In the genomic region with DNA sequence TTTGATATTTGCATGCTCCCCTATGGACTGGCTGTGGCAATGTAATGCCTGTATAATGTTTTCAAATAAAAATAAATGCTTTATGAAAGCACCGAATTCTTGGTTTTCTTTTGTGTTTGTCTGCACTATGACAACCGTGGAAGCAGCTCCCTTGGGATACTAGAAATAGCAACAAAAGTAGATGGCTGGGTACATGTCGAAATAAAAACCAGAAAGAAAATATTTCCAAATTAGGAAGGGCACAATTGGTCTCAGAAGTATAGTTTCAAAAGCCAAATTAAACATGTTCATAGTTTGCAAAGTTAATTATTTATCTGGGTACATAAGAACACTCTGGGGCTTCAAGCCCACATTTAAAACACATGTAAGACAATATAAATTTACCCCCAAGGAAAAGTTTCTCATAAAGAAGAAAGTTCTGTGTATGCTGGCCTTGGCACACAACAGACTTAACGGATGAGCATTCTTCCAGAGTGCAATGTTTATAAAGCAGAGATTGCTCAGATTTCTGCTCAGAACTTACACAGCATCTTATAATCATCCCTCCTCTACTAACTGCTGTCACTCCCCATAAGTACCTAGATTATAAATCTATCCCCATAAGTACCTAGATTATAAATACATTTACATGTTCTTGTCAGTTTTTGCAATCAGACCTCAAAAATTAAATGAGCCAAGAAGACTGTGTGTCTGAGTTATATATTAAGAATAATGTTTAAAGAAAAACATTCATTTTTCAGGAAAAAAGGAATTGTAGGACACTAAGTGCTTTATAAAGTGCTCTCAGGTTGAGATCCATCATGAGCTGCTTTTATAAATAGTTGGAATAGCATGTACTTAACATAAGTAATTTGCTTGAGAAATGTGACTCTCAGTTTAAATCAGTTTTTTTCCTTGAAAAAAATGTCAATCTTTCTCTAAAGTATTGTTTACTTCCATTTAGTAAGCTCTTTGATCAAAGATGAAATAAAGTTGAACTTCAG, we compare ENCODE assay signal across 13 cellular contexts.
DNase-seq lines count a peak whose midpoint lies in the region; ATAC-seq and TF ChIP-seq lines count a peak whose summit lies in the region.
"Had no signal": no experiment of that assay in that cellular context is flagged by ENCODE, and none has a peak within 500 bp of the region (broad histone marks: within the 10 kb centered on the region; RNA-seq: fewer than 3 reads in every experiment).

No MANE protein-coding gene starts in this region.

- peak overlapping the region in 3 of 4 donors; percentile 46 to 82 (median 63) for H3K27ac ChIP-seq in tibial nerve

- TF ChIP-seq CTCF in mesothelial cell of epicardium (IDR thresholded peaks at IDR 0.05; ENCODE audit: unreplicated experiment) = no peak
- no peak for TF ChIP-seq CTCF in tibial nerve (IDR thresholded peaks at IDR 0.05)

- no peaks in the 10 kb centered on the region for H3K27me3 ChIP-seq in tibial nerve

- peak overlapping the region; percentile 80 for H3K27ac Mint-ChIP-seq in mesothelial cell of epicardium
- H3K27ac Mint-ChIP-seq: activated T-helper 17 cell treated with anti-CD3 and anti-CD28 coated beads, Interleukin-2, amount 50 U/mL, for 72 hours; memory B cell; progenitor cell of endocrine pancreas had no signal

- H3K9me3 ChIP-seq in tibial nerve = no peaks in the 10 kb centered on the region

- no peak for TF ChIP-seq POLR2A in tibial nerve (IDR thresholded peaks at IDR 0.05)

- peaks cover 0 to 48% (median 5%) of the 10 kb centered on the region in 4 donors for H3K4me1 ChIP-seq in tibial nerve

- H3K4me3 ChIP-seq in tibial nerve = no peak overlapping the region

- H3K36me3 ChIP-seq in tibial nerve = peaks cover 0 to 7% (median 0%) of the 10 kb centered on the region in 3 donors

- TF ChIP-seq EP300 in tibial nerve (IDR thresholded peaks at IDR 0.05) = peak; percentile 62 to 84

- no peaks in the 10 kb centered on the region for H3K36me3 Mint-ChIP-seq in mesothelial cell of epicardium
- H3K36me3 Mint-ChIP-seq: memory B cell had no signal

- H3K27me3 Mint-ChIP-seq in mesothelial cell of epicardium (ENCODE audit: low read depth) = no peaks in the 10 kb centered on the region
- H3K27me3 Mint-ChIP-seq: activated T-helper 17 cell treated with anti-CD3 and anti-CD28 coated beads, Interleukin-2, amount 50 U/mL, for 72 hours; memory B cell; progenitor cell of endocrine pancreas had no signal

- H3K9me3 Mint-ChIP-seq in mesothelial cell of epicardium = no peaks in the 10 kb centered on the region
- H3K9me3 Mint-ChIP-seq: activated T-helper 17 cell treated with anti-CD3 and anti-CD28 coated beads, Interleukin-2, amount 50 U/mL, for 72 hours; memory B cell had no signal

- ATAC-seq in GM21390 (IDR thresholded peaks at IDR 0.05; ENCODE audit: unreplicated experiment) (peak; percentile 35), HG02623 (IDR thresholded peaks at IDR 0.05; ENCODE audit: unreplicated experiment) (no peak)
- ATAC-seq: activated T-helper 17 cell treated with anti-CD3 and anti-CD28 coated beads, Interleukin-2, amount 50 U/mL, for 72 hours had no signal

- H3K4me3 Mint-ChIP-seq in mesothelial cell of epicardium = no peak overlapping the region
- H3K4me3 Mint-ChIP-seq: activated T-helper 17 cell treated with anti-CD3 and anti-CD28 coated beads, Interleukin-2, amount 50 U/mL, for 72 hours; memory B cell had no signal

- DNase-seq in dedifferentiated amniotic fluid mesenchymal stem cell (ENCODE audit: extremely low spot score) (peak; percentile 34), mesothelial cell of epicardium (ENCODE audit: low spot score in 2 of 2, unreplicated experiment in 2 of 2) (no peak), tibial nerve (ENCODE audit: low spot score in 2 of 2) (peak in 1 of 2 donors; percentile 52), AG08396 (ENCODE audit: low spot score) (no peak)
- DNase-seq in activated CD4-positive, alpha-beta T cell treated with anti-CD3 and anti-CD28 coated beads for 1 hour = no peak
- DNase-seq: central memory CD4-positive, alpha-beta T cell; NCI-H1048; NCI-H748 treated with DMSO at 0.1 percent for 48 hours had no signal

- 28% methylated on average over 4 of the region's 4 CpGs for WGBS in tibial nerve, 2 donors

- peaks cover 58% of the 10 kb centered on the region for H3K4me1 Mint-ChIP-seq in mesothelial cell of epicardium
- H3K4me1 Mint-ChIP-seq: activated T-helper 17 cell treated with anti-CD3 and anti-CD28 coated beads, Interleukin-2, amount 50 U/mL, for 72 hours; memory B cell had no signal
